In the genomic region with DNA sequence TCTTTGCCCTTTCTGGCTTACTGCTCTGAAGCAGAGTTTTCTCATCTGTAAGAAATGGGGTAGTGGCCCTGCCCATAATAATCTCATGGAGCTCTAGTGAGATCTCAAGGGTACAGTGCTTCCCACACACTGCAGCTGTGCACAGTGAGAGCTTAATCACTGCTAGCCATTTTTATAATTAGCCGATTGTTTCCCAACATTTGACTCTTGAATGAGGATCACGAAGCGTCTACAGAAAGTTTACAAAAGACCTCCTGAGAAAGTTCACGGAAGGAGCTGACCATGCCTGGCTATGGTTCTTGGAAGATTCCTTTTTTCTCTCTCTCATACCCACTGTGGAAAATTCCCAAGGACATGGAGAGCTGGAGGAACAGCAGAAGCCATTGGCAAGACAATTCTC, we compare ENCODE assay signal across 29 cellular contexts.
A peak's percentile ranks its signal among the peaks of the same experiment; 100 is the strongest.
DNase-seq lines count a peak whose midpoint lies in the region; ATAC-seq, FAIRE-seq and TF ChIP-seq lines count a peak whose summit lies in the region.
"Had no signal": no experiment of that assay in that cellular context is flagged by ENCODE, and none has a peak within 500 bp of the region (broad histone marks: within the 10 kb centered on the region; RNA-seq: fewer than 3 reads in every experiment).

No MANE protein-coding gene starts in this region.

- POLR2A ChIA-PET in WTC11 (lab: Charles Lee), result interaction anchor here (1.0 kb wide), 1 partner anchor 24 kb away, joined by 3 read pairs; no protein-coding TSS in a partner anchor

- H3K36me3 ChIP-seq in small intestine (ENCODE audit: control insufficient read depth in 2 of 2, insufficient read depth in 2 of 2, low read length in 2 of 2), result peaks cover 0 to 3% of the 10 kb centered on the region in 2 donors
- H3K36me3 ChIP-seq: breast epithelium, colonic mucosa, stomach had no signal

- no peak overlapping the region for H3K4me3 ChIP-seq in small intestine (ENCODE audit: low read depth in 1 of 2, low read length in 2 of 2)
- H3K4me3 ChIP-seq: breast epithelium, colonic mucosa, lung, mucosa of descending colon, SJSA1, stomach had no signal

- CTCF ChIA-PET in WTC11 (lab: Charles Lee), result interaction anchor here (0.9 to 1.7 kb wide), 8 partner anchors 10 to 133 kb away, joined by 3 to 7 read pairs (median 4); a partner anchor contains a TSS

- H3K27me3 Mint-ChIP-seq in WTC11 (ENCODE audit: low read depth), result no peaks in the 10 kb centered on the region

- DNase-seq in WTC11 (ENCODE audit: low spot score), result no peak
- DNase-seq in foreskin melanocyte, result peak; percentile 60
- DNase-seq in myocyte (ENCODE audit: low read depth), result peak; percentile 37
- no peak for DNase-seq in RCC 7860 (ENCODE audit: low spot score)
- no peak for DNase-seq in small intestine
- DNase-seq: activated CD4-positive, alpha-beta T cell treated with anti-CD3 and anti-CD28 coated beads, Interleukin-2, amount 10 ng/mL, durations not matched to agents 24 days and 14 days; colonic mucosa; DMS53; effector CD8-positive, alpha-beta T cell; kidney glomerular epithelial cell; mucosa of descending colon; NCI-H446; NCI-H748 treated with DMSO at 0.1 percent for 48 hours; stimulated activated CD4-positive, alpha-beta T cell treated with anti-CD3 and anti-CD28 coated beads, Interleukin-12 subunit alpha, Interleukin-12 subunit beta, amount 100 ng/mL, for 4 hours; stimulated activated CD4-positive, alpha-beta T cell treated with anti-CD3 and anti-CD28 coated beads, Interleukin-2, amount 100 ng/mL, for 48 hours; stomach; T1000; trophoblast cell had no signal

- WGBS in small intestine, 3 donors, result 84 to 96% (median 93%) methylated on average over 4 of the region's 4 CpGs

- H3K9me3 ChIP-seq in small intestine (ENCODE audit: control insufficient read depth, low read depth), result no peaks in the 10 kb centered on the region
- H3K9me3 ChIP-seq: breast epithelium, Caco-2, colonic mucosa, mucosa of descending colon, SJSA1, stomach had no signal

- ATAC-seq in WTC11 (no peak), HG02678 (IDR thresholded peaks at IDR 0.05; ENCODE audit: unreplicated experiment) (no peak)

- peaks cover 12% of the 10 kb centered on the region for H3K4me1 Mint-ChIP-seq in WTC11
- H3K4me1 Mint-ChIP-seq: activated CD4-positive, alpha-beta T cell treated with anti-CD3 and anti-CD28 coated beads, Interleukin-2, amount 10 ng/mL, durations not matched to agents 24 days and 14 days; activated naive CD4-positive, alpha-beta T cell treated with anti-CD3 and anti-CD28 coated beads, Interleukin-2, amount 50 U/mL, for 24 hours had no signal

- FAIRE-seq in RCC 7860 (lab: Jason Lieb, UNC) (no peak), small intestine (lab: Jason Lieb, UNC) (no peak)
- FAIRE-seq: G401.6 had no signal

- H3K36me3 Mint-ChIP-seq in WTC11, result no peaks in the 10 kb centered on the region

- H3K27me3 ChIP-seq in small intestine (ENCODE audit: control insufficient read depth in 2 of 2, insufficient read depth in 2 of 2, low read length in 2 of 2), result no peaks in the 10 kb centered on the region
- H3K27me3 ChIP-seq: breast epithelium, colonic mucosa, SJSA1, stomach had no signal

- no peaks in the 10 kb centered on the region for H3K4me1 ChIP-seq in small intestine (ENCODE audit: control insufficient read depth in 2 of 2, insufficient read depth in 1 of 2, low read depth in 1 of 2, low read length in 1 of 2)
- H3K4me1 ChIP-seq: breast epithelium, Caco-2, colonic mucosa, parathyroid adenoma had no signal

- H3K4me3 Mint-ChIP-seq in WTC11, result no peak overlapping the region
- H3K4me3 Mint-ChIP-seq: activated CD4-positive, alpha-beta T cell treated with anti-CD3 and anti-CD28 coated beads, Interleukin-2, amount 10 ng/mL, durations not matched to agents 24 days and 14 days; activated naive CD4-positive, alpha-beta T cell treated with anti-CD3 and anti-CD28 coated beads, Interleukin-2, amount 50 U/mL, for 24 hours; neural crest cell had no signal

- H3K27ac ChIP-seq in temporal lobe (ENCODE audit: low read depth, low read length), result peak overlapping the region; percentile 67
- H3K27ac ChIP-seq in small intestine (ENCODE audit: low read depth in 1 of 2, low read length in 1 of 2), result no peak overlapping the region
- H3K27ac ChIP-seq: breast epithelium, C4-2B, colonic mucosa, parathyroid adenoma, SJSA1, stomach had no signal

- peak overlapping the region; percentile 5; the same call in 1 of the 2 replicates for H3K27ac Mint-ChIP-seq in WTC11
- H3K27ac Mint-ChIP-seq: activated CD4-positive, alpha-beta T cell treated with anti-CD3 and anti-CD28 coated beads, Interleukin-2, amount 10 ng/mL, durations not matched to agents 24 days and 14 days; activated naive CD4-positive, alpha-beta T cell treated with anti-CD3 and anti-CD28 coated beads, Interleukin-2, amount 50 U/mL, for 24 hours had no signal

- TF ChIP-seq CTCF in WTC11 (IDR thresholded peaks at IDR 0.05), result no peak

- H3K9me3 Mint-ChIP-seq in WTC11, result no peaks in the 10 kb centered on the region
- H3K9me3 Mint-ChIP-seq: activated CD4-positive, alpha-beta T cell treated with anti-CD3 and anti-CD28 coated beads, Interleukin-2, amount 10 ng/mL, durations not matched to agents 24 days and 14 days; activated naive CD4-positive, alpha-beta T cell treated with anti-CD3 and anti-CD28 coated beads, Interleukin-2, amount 50 U/mL, for 24 hours; neural crest cell had no signal

TF ChIP-seq in WTC11, 78 proteins besides CTCF, POLR2A, EP300 and RAD21 (continues in another document):
- TF ChIP-seq TEAD1 (CRISPR knock-in tag; IDR thresholded peaks at IDR 0.05), result no peak
- no peak for TF ChIP-seq ZNF138 (CRISPR knock-in tag; conservative IDR thresholded peaks at IDR 0.05)
- no peak for TF ChIP-seq KAT7 (CRISPR knock-in tag; IDR thresholded peaks at IDR 0.05; ENCODE audit: borderline replicate concordance)
- TF ChIP-seq, protein P1, sequence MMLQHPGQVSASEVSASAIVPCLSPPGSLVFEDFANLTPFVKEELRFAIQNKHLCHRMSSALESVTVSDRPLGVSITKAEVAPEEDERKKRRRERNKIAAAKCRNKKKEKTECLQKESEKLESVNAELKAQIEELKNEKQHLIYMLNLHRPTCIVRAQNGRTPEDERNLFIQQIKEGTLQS (CRISPR knock-in tag; conservative IDR thresholded peaks at IDR 0.05), result no peak
- no peak for TF ChIP-seq RELA (CRISPR knock-in tag; IDR thresholded peaks at IDR 0.05; ENCODE audit: borderline replicate concordance)
- TF ChIP-seq, protein P2, sequence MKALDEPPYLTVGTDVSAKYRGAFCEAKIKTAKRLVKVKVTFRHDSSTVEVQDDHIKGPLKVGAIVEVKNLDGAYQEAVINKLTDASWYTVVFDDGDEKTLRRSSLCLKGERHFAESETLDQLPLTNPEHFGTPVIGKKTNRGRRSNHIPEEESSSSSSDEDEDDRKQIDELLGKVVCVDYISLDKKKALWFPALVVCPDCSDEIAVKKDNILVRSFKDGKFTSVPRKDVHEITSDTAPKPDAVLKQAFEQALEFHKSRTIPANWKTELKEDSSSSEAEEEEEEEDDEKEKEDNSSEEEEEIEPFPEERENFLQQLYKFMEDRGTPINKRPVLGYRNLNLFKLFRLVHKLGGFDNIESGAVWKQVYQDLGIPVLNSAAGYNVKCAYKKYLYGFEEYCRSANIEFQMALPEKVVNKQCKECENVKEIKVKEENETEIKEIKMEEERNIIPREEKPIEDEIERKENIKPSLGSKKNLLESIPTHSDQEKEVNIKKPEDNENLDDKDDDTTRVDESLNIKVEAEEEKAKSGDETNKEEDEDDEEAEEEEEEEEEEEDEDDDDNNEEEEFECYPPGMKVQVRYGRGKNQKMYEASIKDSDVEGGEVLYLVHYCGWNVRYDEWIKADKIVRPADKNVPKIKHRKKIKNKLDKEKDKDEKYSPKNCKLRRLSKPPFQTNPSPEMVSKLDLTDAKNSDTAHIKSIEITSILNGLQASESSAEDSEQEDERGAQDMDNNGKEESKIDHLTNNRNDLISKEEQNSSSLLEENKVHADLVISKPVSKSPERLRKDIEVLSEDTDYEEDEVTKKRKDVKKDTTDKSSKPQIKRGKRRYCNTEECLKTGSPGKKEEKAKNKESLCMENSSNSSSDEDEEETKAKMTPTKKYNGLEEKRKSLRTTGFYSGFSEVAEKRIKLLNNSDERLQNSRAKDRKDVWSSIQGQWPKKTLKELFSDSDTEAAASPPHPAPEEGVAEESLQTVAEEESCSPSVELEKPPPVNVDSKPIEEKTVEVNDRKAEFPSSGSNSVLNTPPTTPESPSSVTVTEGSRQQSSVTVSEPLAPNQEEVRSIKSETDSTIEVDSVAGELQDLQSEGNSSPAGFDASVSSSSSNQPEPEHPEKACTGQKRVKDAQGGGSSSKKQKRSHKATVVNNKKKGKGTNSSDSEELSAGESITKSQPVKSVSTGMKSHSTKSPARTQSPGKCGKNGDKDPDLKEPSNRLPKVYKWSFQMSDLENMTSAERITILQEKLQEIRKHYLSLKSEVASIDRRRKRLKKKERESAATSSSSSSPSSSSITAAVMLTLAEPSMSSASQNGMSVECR (CRISPR knock-in tag; IDR thresholded peaks at IDR 0.05; ENCODE audit: borderline replicate concordance), result no peak
- TF ChIP-seq FOXJ3 (CRISPR knock-in tag; IDR thresholded peaks at IDR 0.05; ENCODE audit: borderline replicate concordance), result no peak
- TF ChIP-seq, protein P3, sequence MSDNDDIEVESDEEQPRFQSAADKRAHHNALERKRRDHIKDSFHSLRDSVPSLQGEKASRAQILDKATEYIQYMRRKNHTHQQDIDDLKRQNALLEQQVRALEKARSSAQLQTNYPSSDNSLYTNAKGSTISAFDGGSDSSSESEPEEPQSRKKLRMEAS (CRISPR knock-in tag; IDR thresholded peaks at IDR 0.05), result no peak
- TF ChIP-seq NR1H2 (CRISPR knock-in tag; IDR thresholded peaks at IDR 0.05), result no peak
- TF ChIP-seq TP53 (CRISPR knock-in tag; IDR thresholded peaks at IDR 0.05), result no peak
- TF ChIP-seq MXD4 (CRISPR knock-in tag; IDR thresholded peaks at IDR 0.05; ENCODE audit: borderline replicate concordance), result no peak

Comparison
In these comparisons a context has a peak if more than half of its experiments do, and no peak if none do; other contexts are left out.
1. DNase-seq: peak in foreskin melanocyte (single experiment) and myocyte (single experiment); none in WTC11 (single experiment), RCC 7860 (single experiment) and small intestine (single experiment).